In genomic region chr4:73012673-73013072, GRCh38 we compare ENCODE assay signal across 8 cellular contexts.
"Had no signal": no experiment of that assay in that cellular context is flagged by ENCODE, and none has a peak within 500 bp of the region (broad histone marks: within the 10 kb centered on the region; RNA-seq: fewer than 3 reads in every experiment).

No MANE protein-coding gene starts in this region.

- ATAC-seq: HepG2 had no signal

- H3K27ac ChIP-seq: GM23248, HL-60 had no signal

- DNase-seq: GM23248, GOT3, H9, HCEC 1CT, KBM-7 had no signal

- H3K9ac ChIP-seq: GM23248 had no signal

- H2AFZ ChIP-seq: GM23248 had no signal

- FAIRE-seq: H54, HepG2 had no signal

- H3K4me3 ChIP-seq: GM23248 had no signal
